Comparison of ENCODE assay signal across 8 cellular contexts in genomic region chr5:177311723-177312648, GRCh38. TPM values are rescaled to one million over a fixed set of nuclear protein-coding genes. Genes with fewer than 3 reads are reported as not detected.
DNase-seq lines count a peak whose midpoint lies in the region; TF ChIP-seq lines count a peak whose summit lies in the region.

TSS of gene MXD3 (minus strand) at chr5:177311898. CDS start at chr5:177311830, 68 bp downstream.

- peaks cover 6% of the 10 kb centered on the region for H3K36me3 Mint-ChIP-seq in neural progenitor cell

- peaks cover 33% of the 10 kb centered on the region for H3K4me1 Mint-ChIP-seq in neural progenitor cell

- H3K36me3 ChIP-seq in MM.1S (replicated peaks; ENCODE audit: insufficient read depth, low read length) (no peaks in the 10 kb centered on the region), neural progenitor cell (no peaks in the 10 kb centered on the region), stomach (peaks cover 7 to 11% (median 10%) of the 10 kb centered on the region in 4 donors)

- H2AFZ ChIP-seq in MM.1S (ENCODE audit: low read length) (0 out of 2 replicates have a peak within 1 kb of the TSS, but pooled peaks have one; percentile 44), neural progenitor cell (replicated peaks) (peak within 1 kb of the TSS; percentile 78)

- TF ChIP-seq CTCF in MM.1S (IDR thresholded peaks at IDR 0.05; ENCODE audit: low read length) (no peak), fibroblast of villous mesenchyme (IDR thresholded peaks at IDR 0.05; ENCODE audit: insufficient read depth, low read depth, low read length) (no peak), neural progenitor cell (IDR thresholded peaks at IDR 0.05) (no peak), stomach (IDR thresholded peaks at IDR 0.05) (no peak)

- TF ChIP-seq POLR2A in stomach (IDR thresholded peaks at IDR 0.05), result no peak

- H3K27me3 ChIP-seq in MM.1S (replicated peaks; ENCODE audit: insufficient read depth, low read length) (no peaks in the 10 kb centered on the region), neural progenitor cell (peaks cover 3% of the 10 kb centered on the region), stomach (no peaks in the 10 kb centered on the region)

- H3K9ac ChIP-seq in MM.1S (ENCODE audit: low read length) (peak within 1 kb of the TSS; percentile 89), neural progenitor cell (peak within 1 kb of the TSS; percentile 34)

- no peaks in the 10 kb centered on the region for H3K9me2 ChIP-seq in MM.1S (replicated peaks; ENCODE audit: insufficient read depth, low read length)

- intact Hi-C loops in stomach (cut with DNase I; ENCODE audit: low total_unique reads), result no loop called here

- H3K9me3 Mint-ChIP-seq in neural progenitor cell, result no peaks in the 10 kb centered on the region

- peak within 1 kb of the TSS; percentile 92 for H3K4me3 Mint-ChIP-seq in neural progenitor cell

- peaks cover 6% of the 10 kb centered on the region for H3K27me3 Mint-ChIP-seq in neural progenitor cell (ENCODE audit: insufficient read depth, low read depth)

- H3K27ac Mint-ChIP-seq in neural progenitor cell, result peak within 1 kb of the TSS; percentile 22

- DNase-seq in GDM1 (lab: John Stamatoyannopoulos, UW), result peak; percentile 95
- peak; percentile 97 for DNase-seq in HCEC 1CT
- DNase-seq in MM.1S, result peak; percentile 99
- DNase-seq in SHP77 (lab: John Stamatoyannopoulos, UW), result peak; percentile 94
- peak; percentile 93 for DNase-seq in activated T-helper 9 cell treated with anti-CD3 and anti-CD28 coated beads, Interleukin-2, amount 50 U/mL, for 16 hours (ENCODE audit: low read depth)
- peak; percentile 93 for DNase-seq in fibroblast of villous mesenchyme (ENCODE audit: low read depth)
- DNase-seq in neural progenitor cell (ENCODE audit: low spot score), result peak; percentile 100
- peak; percentile 98 for DNase-seq in stomach

- WGBS in stomach, 5 donors, result 0 to 1% (median 1%) methylated on average over 16 to 78 of the region's 78 CpGs

- H3F3A ChIP-seq in MM.1S (ENCODE audit: insufficient read depth, low read length) (peaks cover 51% of the 10 kb centered on the region), neural progenitor cell (ENCODE audit: low read depth) (peaks cover 31% of the 10 kb centered on the region)

- H3K4me3 ChIP-seq in MM.1S (ENCODE audit: low read length), result peak within 1 kb of the TSS; percentile 99
- H3K4me3 ChIP-seq in fibroblast of villous mesenchyme (ENCODE audit: low read depth, low read length), result peak within 1 kb of the TSS; percentile 64
- peak within 1 kb of the TSS; percentile 85 for H3K4me3 ChIP-seq in neural progenitor cell
- peak within 1 kb of the TSS; percentile 46 to 73 (median 62) for H3K4me3 ChIP-seq in stomach

- H3K9me3 ChIP-seq in MM.1S (replicated peaks; ENCODE audit: insufficient read depth, low read length), result no peaks in the 10 kb centered on the region
- no peaks in the 10 kb centered on the region for H3K9me3 ChIP-seq in neural progenitor cell (ENCODE audit: low read depth)
- H3K9me3 ChIP-seq in stomach, result no peaks in the 10 kb centered on the region

- H3K27ac ChIP-seq in MM.1S (ENCODE audit: low read length) (peak within 1 kb of the TSS; percentile 93), neural progenitor cell (peak within 1 kb of the TSS; percentile 32), stomach (peak within 1 kb of the TSS in 4 of 5 donors; percentile 19 to 88 (median 54))

- H3K4me1 ChIP-seq in MM.1S (ENCODE audit: low read length) (peaks cover 18% of the 10 kb centered on the region), neural progenitor cell (peaks cover 12% of the 10 kb centered on the region), stomach (peaks cover 24 to 62% (median 46%) of the 10 kb centered on the region in 4 donors)

- peaks cover 46% of the 10 kb centered on the region for H3K79me2 ChIP-seq in MM.1S (ENCODE audit: low read length)
- no peaks in the 10 kb centered on the region for H3K79me2 ChIP-seq in neural progenitor cell (ENCODE audit: low read depth)

- TF ChIP-seq EP300 in stomach (IDR thresholded peaks at IDR 0.05), result no peak

- peak within 1 kb of the TSS; percentile 98 for H3K4me2 ChIP-seq in MM.1S (ENCODE audit: low read depth, low read length)
- H3K4me2 ChIP-seq in neural progenitor cell, result peak within 1 kb of the TSS; percentile 90

- no peaks in the 10 kb centered on the region for H4K20me1 ChIP-seq in MM.1S (ENCODE audit: insufficient read depth, low read length)
- peaks cover 22% of the 10 kb centered on the region for H4K20me1 ChIP-seq in neural progenitor cell (ENCODE audit: low read depth)

RNA-seq across cellular contexts. Expression of gene MXD3, which starts in this region (rescaled TPM):
- total RNA-seq in fibroblast of villous mesenchyme (7.7 and 9.1 TPM in 2 replicates), neural progenitor cell (ENCODE audit: low replicate concordance) (31.1 and 65.4 TPM in 2 replicates), stomach (10 to 100 TPM in 4 of 5 donors, 1 to 10 TPM in 1; 6.8 to 86.9 (median 25.0) TPM)
- 10 to 100 TPM in 2 of 3 donors, 1 to 10 TPM in 1; 7.6 to 17.8 (median 15.0) TPM for polyA plus RNA-seq in stomach

Comparison
In these comparisons a context has a peak if more than half of its experiments do, and no peak if none do; other contexts are left out.
1. Peak in every context shown above with its lines: DNase-seq, H3K4me3 ChIP-seq and H3K27ac ChIP-seq.
2. H3K27ac ChIP-seq: peak in every context shown above with its lines; median percentile 93 in MM.1S; 54 in stomach; 32 in neural progenitor cell.